ENCODE assay signal across 11 cellular contexts in genomic region chr17:49387374-49388289, GRCh38. TPM values are rescaled to one million over a fixed set of nuclear protein-coding genes. Genes with fewer than 3 reads are reported as not detected.
DNase-seq lines count a peak whose midpoint lies in the region; ATAC-seq lines count a peak whose summit lies in the region.
"Had no signal": no experiment of that assay in that cellular context is flagged by ENCODE, and none has a peak within 500 bp of the region (broad histone marks: within the 10 kb centered on the region; RNA-seq: fewer than 3 reads in every experiment).

No MANE protein-coding gene starts in this region.

- DNase-seq in activated CD4-positive, alpha-beta T cell treated with anti-CD3 and anti-CD28 coated beads for 36 hours = peak; percentile 32
- DNase-seq in activated CD4-positive, alpha-beta T cell treated with anti-CD3 and anti-CD28 coated beads for 4 hours = no peak
- DNase-seq in activated naive CD8-positive, alpha-beta T cell treated with anti-CD3 and anti-CD28 coated beads for 36 hours = no peak
- DNase-seq in stimulated activated naive B cell treated with anti-CD40 and anti-IgM and Interleukin-4, amounts not matched to agents 10 μg/mL and 1 μg/mL and 100 μg/mL, for 72 hours = no peak
- DNase-seq in AML-193 (lab: John Stamatoyannopoulos, UW) (no peak), NCI-H1048 (lab: John Stamatoyannopoulos, UW) (no peak)
- DNase-seq: ACHN, WERI-Rb-1 had no signal

- no peaks in the 10 kb centered on the region for H3K27me3 Mint-ChIP-seq in activated CD4-positive, alpha-beta T cell treated with anti-CD3 and anti-CD28 coated beads for 36 hours
- peaks cover 4% of the 10 kb centered on the region for H3K27me3 Mint-ChIP-seq in IgD-negative memory B cell
- H3K27me3 Mint-ChIP-seq in activated naive CD8-positive, alpha-beta T cell treated with anti-CD3 and anti-CD28 coated beads for 36 hours = no peaks in the 10 kb centered on the region
- H3K27me3 Mint-ChIP-seq in stimulated activated naive B cell treated with anti-CD40 and anti-IgM and Interleukin-4, amounts not matched to agents 10 μg/mL and 1 μg/mL and 100 μg/mL, for 72 hours = no peaks in the 10 kb centered on the region

- H3K4me1 Mint-ChIP-seq in activated CD4-positive, alpha-beta T cell treated with anti-CD3 and anti-CD28 coated beads for 36 hours = peaks cover 42% of the 10 kb centered on the region
- H3K4me1 Mint-ChIP-seq in IgD-negative memory B cell = peaks cover 36 to 50% (median 50%) of the 10 kb centered on the region in 3 donors
- H3K4me1 Mint-ChIP-seq in activated naive CD8-positive, alpha-beta T cell treated with anti-CD3 and anti-CD28 coated beads for 36 hours = peaks cover 44% of the 10 kb centered on the region
- peaks cover 47 to 75% of the 10 kb centered on the region in 2 donors for H3K4me1 Mint-ChIP-seq in stimulated activated naive B cell treated with anti-CD40 and anti-IgM and Interleukin-4, amounts not matched to agents 10 μg/mL and 1 μg/mL and 100 μg/mL, for 72 hours

- POLR2A ChIA-PET in activated CD4-positive, alpha-beta T cell treated with anti-CD3 and anti-CD28 coated beads for 36 hours (lab: Charles Lee) = no interaction called here

- peak overlapping the region; percentile 91 for H3K27ac Mint-ChIP-seq in activated CD4-positive, alpha-beta T cell treated with anti-CD3 and anti-CD28 coated beads for 36 hours
- peak overlapping the region; percentile 74 to 99 (median 99) for H3K27ac Mint-ChIP-seq in IgD-negative memory B cell
- H3K27ac Mint-ChIP-seq in activated naive CD8-positive, alpha-beta T cell treated with anti-CD3 and anti-CD28 coated beads for 36 hours = peak overlapping the region; percentile 91
- H3K27ac Mint-ChIP-seq in stimulated activated naive B cell treated with anti-CD40 and anti-IgM and Interleukin-4, amounts not matched to agents 10 μg/mL and 1 μg/mL and 100 μg/mL, for 72 hours = peak overlapping the region; percentile 99
- H3K27ac Mint-ChIP-seq: nephron had no signal

- peak overlapping the region; percentile 41 for H3K4me3 Mint-ChIP-seq in activated CD4-positive, alpha-beta T cell treated with anti-CD3 and anti-CD28 coated beads for 36 hours
- H3K4me3 Mint-ChIP-seq in IgD-negative memory B cell = peak overlapping the region; percentile 59 to 96 (median 80)
- peak overlapping the region; percentile 68 for H3K4me3 Mint-ChIP-seq in activated naive CD8-positive, alpha-beta T cell treated with anti-CD3 and anti-CD28 coated beads for 36 hours
- H3K4me3 Mint-ChIP-seq in stimulated activated naive B cell treated with anti-CD40 and anti-IgM and Interleukin-4, amounts not matched to agents 10 μg/mL and 1 μg/mL and 100 μg/mL, for 72 hours = peak overlapping the region; percentile 73 to 78
- H3K4me3 Mint-ChIP-seq: nephron had no signal

- peak; percentile 52 for ATAC-seq in activated CD4-positive, alpha-beta T cell treated with anti-CD3 and anti-CD28 coated beads for 36 hours
- peak; percentile 12 to 18 for ATAC-seq in stimulated activated naive B cell treated with anti-CD40 and anti-IgM and Interleukin-4, amounts not matched to agents 10 μg/mL and 1 μg/mL and 100 μg/mL, for 72 hours (replicated peaks)
- no peak for ATAC-seq in GM18873 (IDR thresholded peaks at IDR 0.05; ENCODE audit: low FRiP score, unreplicated experiment)

- CTCF ChIA-PET in activated CD4-positive, alpha-beta T cell treated with anti-CD3 and anti-CD28 coated beads for 36 hours (lab: Charles Lee) = interaction anchor here (0.6 to 5.3 kb wide), 12 partner anchors 11 to 1340 kb away, joined by 3 to 49 read pairs (median 4); no protein-coding TSS in a partner anchor

- intact Hi-C loops in activated CD4-positive, alpha-beta T cell treated with anti-CD3 and anti-CD28 coated beads for 36 hours (cut with DNase I, micrococcal nuclease) = no loop called here

- H3K36me3 Mint-ChIP-seq in activated CD4-positive, alpha-beta T cell treated with anti-CD3 and anti-CD28 coated beads for 36 hours (ENCODE audit: low read depth) = no peaks in the 10 kb centered on the region
- H3K36me3 Mint-ChIP-seq in IgD-negative memory B cell = no peaks in the 10 kb centered on the region
- H3K36me3 Mint-ChIP-seq in activated naive CD8-positive, alpha-beta T cell treated with anti-CD3 and anti-CD28 coated beads for 36 hours = peaks cover 6% of the 10 kb centered on the region
- H3K36me3 Mint-ChIP-seq in stimulated activated naive B cell treated with anti-CD40 and anti-IgM and Interleukin-4, amounts not matched to agents 10 μg/mL and 1 μg/mL and 100 μg/mL, for 72 hours = peaks cover 2 to 14% of the 10 kb centered on the region in 2 donors

- no peaks in the 10 kb centered on the region for H3K9me3 Mint-ChIP-seq in activated CD4-positive, alpha-beta T cell treated with anti-CD3 and anti-CD28 coated beads for 36 hours (ENCODE audit: low read depth)
- H3K9me3 Mint-ChIP-seq in IgD-negative memory B cell = peaks cover 0 to 5% (median 0%) of the 10 kb centered on the region in 3 donors
- peaks cover 1% of the 10 kb centered on the region for H3K9me3 Mint-ChIP-seq in activated naive CD8-positive, alpha-beta T cell treated with anti-CD3 and anti-CD28 coated beads for 36 hours
- H3K9me3 Mint-ChIP-seq in stimulated activated naive B cell treated with anti-CD40 and anti-IgM and Interleukin-4, amounts not matched to agents 10 μg/mL and 1 μg/mL and 100 μg/mL, for 72 hours = peaks cover 2 to 4% of the 10 kb centered on the region in 2 donors
- H3K9me3 Mint-ChIP-seq: nephron had no signal

RNA-seq across cellular contexts. Expression of gene ZNF652, which starts 25.6 kb away (rescaled TPM):
- 1 to 10 TPM; 5.2 to 7.0 TPM for total RNA-seq in activated CD4-positive, alpha-beta T cell treated with anti-CD3 and anti-CD28 coated beads for 36 hours
- 29.3 TPM for polyA plus RNA-seq in IgD-negative memory B cell
- 1 to 10 TPM; 5.3 to 5.5 TPM for total RNA-seq in activated naive CD8-positive, alpha-beta T cell treated with anti-CD3 and anti-CD28 coated beads for 36 hours

RNA-seq across cellular contexts. Expression of gene PHB1, which starts 27.1 kb away (rescaled TPM):
- 100 to 1,000 TPM; 346 to 350 TPM for total RNA-seq in activated CD4-positive, alpha-beta T cell treated with anti-CD3 and anti-CD28 coated beads for 36 hours
- polyA plus RNA-seq in IgD-negative memory B cell = 132 TPM
- total RNA-seq in activated naive CD8-positive, alpha-beta T cell treated with anti-CD3 and anti-CD28 coated beads for 36 hours = 100 to 1,000 TPM; 441 to 451 TPM
